ENCODE assay signal across 33 cellular contexts in the genomic region with DNA sequence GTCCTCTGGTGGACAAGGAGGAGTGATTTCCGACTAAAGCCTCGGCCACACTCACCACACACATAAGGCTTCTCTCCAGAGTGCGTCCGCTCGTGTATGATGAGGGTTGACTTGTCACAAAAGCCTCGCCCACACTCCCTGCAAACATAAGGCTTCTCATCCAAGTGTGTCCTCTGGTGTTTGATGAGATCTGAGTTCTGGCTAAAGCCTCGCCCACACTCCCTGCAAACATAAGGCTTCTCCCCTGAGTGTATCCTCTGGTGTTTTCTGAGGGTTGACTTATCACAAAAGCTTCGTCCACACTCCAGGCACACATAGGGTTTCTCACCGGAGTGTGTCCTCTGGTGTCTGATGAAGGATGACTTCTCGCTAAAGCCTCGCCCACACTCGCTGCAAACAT. TPM values are rescaled to one million over a fixed set of nuclear protein-coding genes. Genes with fewer than 3 reads are reported as not detected.
"Had no signal": no experiment of that assay in that cellular context is flagged by ENCODE, and none has a peak within 500 bp of the region (broad histone marks: within the 10 kb centered on the region; RNA-seq: fewer than 3 reads in every experiment).

No MANE protein-coding gene starts in this region.

- H3K27me3 ChIP-seq: brain microvascular endothelial cell, esophagus squamous epithelium, gastroesophageal sphincter, heart right ventricle had no signal

- H3K4me3 ChIP-seq: esophagus squamous epithelium, gastroesophageal sphincter, heart right ventricle had no signal

- H3K27ac ChIP-seq: brain microvascular endothelial cell, epithelial cell of prostate, esophagus squamous epithelium, gastroesophageal sphincter, heart right ventricle, WERI-Rb-1 had no signal

- ATAC-seq: activated CD4-positive, CD25-positive, alpha-beta regulatory T cell treated with anti-CD3 and anti-CD28 coated beads, Interleukin-2, amount 50 U/mL, for 24 hours; activated CD8-positive, alpha-beta T cell treated with anti-CD3 and anti-CD28 coated beads for 36 hours; activated T-cell treated with anti-CD3 and anti-CD28 coated beads, Interleukin-2, amount 50 U/mL, for 4 hours; activated T-helper 17 cell treated with anti-CD3 and anti-CD28 coated beads, Interleukin-2, amount 50 U/mL, for 72 hours; gastroesophageal sphincter; heart right ventricle; T-helper 17 cell had no signal

- DNase-seq: activated B cell treated with CpG ODN at 0.5 μM for 24 hours; activated CD4-positive, alpha-beta T cell treated with anti-CD3 and anti-CD28 coated beads for 48 hours; activated CD4-positive, alpha-beta T cell treated with anti-CD3 and anti-CD28 coated beads, Interleukin-2, amount 50 U/mL, for 1 hour; activated CD4-positive, alpha-beta T cell treated with anti-CD3 and anti-CD28 coated beads, Interleukin-2, amount 50 U/mL, for 48 hours; activated CD8-positive, alpha-beta memory T cell treated with anti-CD3 and anti-CD28 coated beads for 24 hours; activated CD8-positive, alpha-beta T cell treated with anti-CD3 and anti-CD28 coated beads for 36 hours; activated effector memory CD4-positive, alpha-beta T cell treated with Interleukin-2 at 50 U/mL for 16 hours; activated gamma-delta T cell treated with Interleukin-2 at 50 U/mL for 16 hours; activated naive CD4-positive, alpha-beta T cell treated with anti-CD3 and anti-CD28 coated beads, Interleukin-2, amount 50 U/mL, for 16 hours; activated naive CD4-positive, alpha-beta T cell treated with Interleukin-2 at 50 U/mL for 16 hours; activated T-cell treated with anti-CD3 and anti-CD28 coated beads, Interleukin-2, amount 50 U/mL, for 4 hours; amniotic stem cell; brain microvascular endothelial cell; cortex of kidney; dermis blood vessel endothelial cell; effector CD8-positive, alpha-beta T cell; endodermal cell; esophagus squamous epithelium; foreskin melanocyte; heart right ventricle; T-helper 1 cell; T-helper 17 cell; T1000; WERI-Rb-1 had no signal

RNA-seq across cellular contexts. Expression of a gene that starts 52.9 kb away (rescaled TPM):
- total RNA-seq: activated B cell treated with CpG ODN at 0.5 μM for 24 hours; activated CD8-positive, alpha-beta T cell treated with anti-CD3 and anti-CD28 coated beads for 36 hours; activated T-cell treated with anti-CD3 and anti-CD28 coated beads, Interleukin-2, amount 50 U/mL, for 4 hours; activated T-helper 17 cell treated with anti-CD3 and anti-CD28 coated beads, Interleukin-2, amount 50 U/mL, for 72 hours; astrocyte; bronchial epithelial cell; cardiac septum; dermis blood vessel endothelial cell; fibroblast of villous mesenchyme; glomerular endothelial cell; T-helper 17 cell had no signal
